Comparison of ENCODE assay signal across 1 cellular context in the genomic region with DNA sequence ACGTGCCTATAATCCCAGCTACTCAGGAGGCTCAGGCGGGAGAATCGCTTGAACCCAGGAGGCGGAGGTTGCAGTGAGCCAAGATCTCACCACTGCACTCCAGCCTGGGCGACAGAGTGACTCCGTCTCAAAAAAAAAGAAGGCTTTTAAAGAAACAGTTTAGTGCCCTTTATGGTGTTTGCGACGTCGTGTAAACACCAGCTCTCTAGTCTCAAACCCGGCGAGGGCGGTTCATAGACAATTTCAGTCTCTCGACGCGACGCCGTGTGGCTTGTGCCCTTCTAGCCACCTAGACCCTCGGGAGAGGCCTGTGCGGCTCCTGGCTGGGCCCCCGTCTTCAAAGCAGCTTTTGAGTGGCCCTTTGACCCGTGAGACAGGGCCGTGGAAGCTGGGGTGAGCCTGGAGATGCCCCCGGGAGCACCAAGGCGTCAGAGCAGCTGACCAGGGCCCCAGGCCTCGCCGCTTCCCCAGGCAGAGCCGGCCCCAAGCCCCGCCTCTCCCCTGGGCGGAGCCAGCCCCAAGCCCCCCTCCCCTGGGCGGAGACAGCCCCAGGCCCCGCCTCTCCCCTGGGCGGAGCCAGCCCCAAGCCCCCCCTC.
TF ChIP-seq lines count a peak whose summit lies in the region.

No MANE protein-coding gene starts in this region.

TF ChIP-seq in HepG2, 621 proteins besides CTCF, POLR2A, EP300 and RAD21 (continued from another document and continues in another):
- no peak for TF ChIP-seq ZNF670 (CRISPR knock-in tag; IDR thresholded peaks at IDR 0.05; ENCODE audit: borderline replicate concordance)
- peak; percentile 63; the same call in 1 of the 2 replicates for TF ChIP-seq ZNF615 (CRISPR knock-in tag; IDR thresholded peaks at IDR 0.05; ENCODE audit: borderline replicate concordance)
- TF ChIP-seq PHF8 (CRISPR knock-in tag; IDR thresholded peaks at IDR 0.05), result peak; percentile 64
- TF ChIP-seq ZFP82 (CRISPR knock-in tag; IDR thresholded peaks at IDR 0.05; ENCODE audit: borderline replicate concordance), result no peak
- TF ChIP-seq MAF1 (CRISPR knock-in tag; IDR thresholded peaks at IDR 0.05; ENCODE audit: borderline replicate concordance), result no peak
- TF ChIP-seq GATAD2A (CRISPR knock-in tag; IDR thresholded peaks at IDR 0.05), result no peak
- no peak for TF ChIP-seq MATR3 (CRISPR knock-in tag; IDR thresholded peaks at IDR 0.05)
- TF ChIP-seq, protein P1, sequence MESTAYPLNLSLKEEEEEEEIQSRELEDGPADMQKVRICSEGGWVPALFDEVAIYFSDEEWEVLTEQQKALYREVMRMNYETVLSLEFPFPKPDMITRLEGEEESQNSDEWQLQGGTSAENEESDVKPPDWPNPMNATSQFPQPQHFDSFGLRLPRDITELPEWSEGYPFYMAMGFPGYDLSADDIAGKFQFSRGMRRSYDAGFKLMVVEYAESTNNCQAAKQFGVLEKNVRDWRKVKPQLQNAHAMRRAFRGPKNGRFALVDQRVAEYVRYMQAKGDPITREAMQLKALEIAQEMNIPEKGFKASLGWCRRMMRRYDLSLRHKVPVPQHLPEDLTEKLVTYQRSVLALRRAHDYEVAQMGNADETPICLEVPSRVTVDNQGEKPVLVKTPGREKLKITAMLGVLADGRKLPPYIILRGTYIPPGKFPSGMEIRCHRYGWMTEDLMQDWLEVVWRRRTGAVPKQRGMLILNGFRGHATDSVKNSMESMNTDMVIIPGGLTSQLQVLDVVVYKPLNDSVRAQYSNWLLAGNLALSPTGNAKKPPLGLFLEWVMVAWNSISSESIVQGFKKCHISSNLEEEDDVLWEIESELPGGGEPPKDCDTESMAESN (CRISPR knock-in tag; conservative IDR thresholded peaks at IDR 0.05), result no peak
- 0 out of 2 replicates have a peak, but pooled peaks have one; percentile 49 for TF ChIP-seq ZNF160 (CRISPR knock-in tag; IDR thresholded peaks at IDR 0.05)
- no peak for TF ChIP-seq ZSCAN22 (CRISPR knock-in tag; IDR thresholded peaks at IDR 0.05)
- TF ChIP-seq ZNF335 (CRISPR knock-in tag; IDR thresholded peaks at IDR 0.05), result peak; percentile 48; the same call in 1 of the 2 replicates
- no peak for TF ChIP-seq ZSCAN12 (CRISPR knock-in tag; IDR thresholded peaks at IDR 0.05)
- TF ChIP-seq ZNF124 (CRISPR knock-in tag; IDR thresholded peaks at IDR 0.05), result no peak
- no peak for TF ChIP-seq ZFP1 (CRISPR knock-in tag; IDR thresholded peaks at IDR 0.05)
- TF ChIP-seq POLR2G (IDR thresholded peaks at IDR 0.05; ENCODE audit: low read depth, low read length), result peak; percentile 67
- no peak for TF ChIP-seq FOXA1 (IDR thresholded peaks at IDR 0.05)
- no peak for TF ChIP-seq FOXA1 (CRISPR knock-in tag; IDR thresholded peaks at IDR 0.05)
- TF ChIP-seq HMG20A (CRISPR knock-in tag; IDR thresholded peaks at IDR 0.05; ENCODE audit: borderline replicate concordance), result no peak
- TF ChIP-seq CSRNP2 (CRISPR knock-in tag; conservative IDR thresholded peaks at IDR 0.05; ENCODE audit: low read depth), result no peak
- 0 out of 2 replicates have a peak, but pooled peaks have one; percentile 27 for TF ChIP-seq MEIS1 (CRISPR knock-in tag; IDR thresholded peaks at IDR 0.05; ENCODE audit: borderline replicate concordance)
- TF ChIP-seq, protein P2, sequence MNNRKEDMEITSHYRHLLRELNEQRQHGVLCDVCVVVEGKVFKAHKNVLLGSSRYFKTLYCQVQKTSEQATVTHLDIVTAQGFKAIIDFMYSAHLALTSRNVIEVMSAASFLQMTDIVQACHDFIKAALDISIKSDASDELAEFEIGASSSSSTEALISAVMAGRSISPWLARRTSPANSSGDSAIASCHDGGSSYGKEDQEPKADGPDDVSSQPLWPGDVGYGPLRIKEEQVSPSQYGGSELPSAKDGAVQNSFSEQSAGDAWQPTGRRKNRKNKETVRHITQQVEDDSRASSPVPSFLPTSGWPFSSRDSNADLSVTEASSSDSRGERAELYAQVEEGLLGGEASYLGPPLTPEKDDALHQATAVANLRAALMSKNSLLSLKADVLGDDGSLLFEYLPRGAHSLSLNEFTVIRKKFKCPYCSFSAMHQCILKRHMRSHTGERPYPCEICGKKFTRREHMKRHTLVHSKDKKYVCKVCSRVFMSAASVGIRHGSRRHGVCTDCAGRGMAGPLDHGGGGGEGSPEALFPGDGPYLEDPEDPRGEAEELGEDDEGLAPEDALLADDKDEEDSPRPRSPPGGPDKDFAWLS (CRISPR knock-in tag; IDR thresholded peaks at IDR 0.05; ENCODE audit: borderline replicate concordance), result no peak
- no peak for TF ChIP-seq HIVEP1 (CRISPR knock-in tag; IDR thresholded peaks at IDR 0.05)
- peak; percentile 58; the same call in 1 of the 2 replicates for TF ChIP-seq RNF2 (conservative IDR thresholded peaks at IDR 0.05; ENCODE audit: low read depth)
- no peak for TF ChIP-seq ZNF225 (CRISPR knock-in tag; IDR thresholded peaks at IDR 0.05)
- no peak; the same call in 1 of the 2 replicates for TF ChIP-seq KLF11 (CRISPR knock-in tag; IDR thresholded peaks at IDR 0.05)
- TF ChIP-seq ZNF180 (CRISPR knock-in tag; IDR thresholded peaks at IDR 0.05; ENCODE audit: borderline replicate concordance, low read depth), result no peak
- peak; percentile 59; the same call in 1 of the 2 replicates for TF ChIP-seq BORCS8-MEF2B (CRISPR knock-in tag; IDR thresholded peaks at IDR 0.05)
- TF ChIP-seq SNAPC5 (CRISPR knock-in tag; IDR thresholded peaks at IDR 0.05; ENCODE audit: borderline replicate concordance), result 0 out of 2 replicates have a peak, but pooled peaks have one; percentile 39
- no peak for TF ChIP-seq ZNF367 (CRISPR knock-in tag; IDR thresholded peaks at IDR 0.05; ENCODE audit: borderline replicate concordance)
- no peak for TF ChIP-seq ZNF235 (CRISPR knock-in tag; IDR thresholded peaks at IDR 0.05; ENCODE audit: borderline replicate concordance)
- TF ChIP-seq ZFY (CRISPR knock-in tag; IDR thresholded peaks at IDR 0.05), result peak; percentile 81
- peak; percentile 65; the same call in 1 of the 2 replicates for TF ChIP-seq ZGPAT (CRISPR knock-in tag; IDR thresholded peaks at IDR 0.05)
- TF ChIP-seq ZNF570 (CRISPR knock-in tag; IDR thresholded peaks at IDR 0.05; ENCODE audit: borderline replicate concordance), result no peak
- no peak for TF ChIP-seq XRCC5 (optimal IDR thresholded peaks at IDR 0.05; ENCODE audit: low read length)
- no peak for TF ChIP-seq TAF15 (IDR thresholded peaks at IDR 0.05; ENCODE audit: low read depth, low read length, poor library complexity, severe bottlenecking)
- peak; percentile 57; the same call in 1 of the 2 replicates for TF ChIP-seq YEATS4 (CRISPR knock-in tag; IDR thresholded peaks at IDR 0.05; ENCODE audit: borderline replicate concordance)
- TF ChIP-seq, protein P3, sequence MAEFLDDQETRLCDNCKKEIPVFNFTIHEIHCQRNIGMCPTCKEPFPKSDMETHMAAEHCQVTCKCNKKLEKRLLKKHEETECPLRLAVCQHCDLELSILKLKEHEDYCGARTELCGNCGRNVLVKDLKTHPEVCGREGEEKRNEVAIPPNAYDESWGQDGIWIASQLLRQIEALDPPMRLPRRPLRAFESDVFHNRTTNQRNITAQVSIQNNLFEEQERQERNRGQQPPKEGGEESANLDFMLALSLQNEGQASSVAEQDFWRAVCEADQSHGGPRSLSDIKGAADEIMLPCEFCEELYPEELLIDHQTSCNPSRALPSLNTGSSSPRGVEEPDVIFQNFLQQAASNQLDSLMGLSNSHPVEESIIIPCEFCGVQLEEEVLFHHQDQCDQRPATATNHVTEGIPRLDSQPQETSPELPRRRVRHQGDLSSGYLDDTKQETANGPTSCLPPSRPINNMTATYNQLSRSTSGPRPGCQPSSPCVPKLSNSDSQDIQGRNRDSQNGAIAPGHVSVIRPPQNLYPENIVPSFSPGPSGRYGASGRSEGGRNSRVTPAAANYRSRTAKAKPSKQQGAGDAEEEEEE (CRISPR knock-in tag; IDR thresholded peaks at IDR 0.05; ENCODE audit: borderline replicate concordance), result no peak
- TF ChIP-seq NFE2L2 (IDR thresholded peaks at IDR 0.05; ENCODE audit: low read length), result no peak
- 0 out of 2 replicates have a peak, but pooled peaks have one; percentile 35 for TF ChIP-seq ZNF580 (CRISPR knock-in tag; IDR thresholded peaks at IDR 0.05; ENCODE audit: borderline replicate concordance, low read depth)
- TF ChIP-seq ZNF564 (CRISPR knock-in tag; IDR thresholded peaks at IDR 0.05), result no peak
- TF ChIP-seq ZNF207 (IDR thresholded peaks at IDR 0.05; ENCODE audit: borderline replicate concordance), result no peak
- TF ChIP-seq BCL3 (CRISPR knock-in tag; IDR thresholded peaks at IDR 0.05), result no peak
- no peak for TF ChIP-seq GTF3A (CRISPR knock-in tag; conservative IDR thresholded peaks at IDR 0.05)
- TF ChIP-seq, protein P4, sequence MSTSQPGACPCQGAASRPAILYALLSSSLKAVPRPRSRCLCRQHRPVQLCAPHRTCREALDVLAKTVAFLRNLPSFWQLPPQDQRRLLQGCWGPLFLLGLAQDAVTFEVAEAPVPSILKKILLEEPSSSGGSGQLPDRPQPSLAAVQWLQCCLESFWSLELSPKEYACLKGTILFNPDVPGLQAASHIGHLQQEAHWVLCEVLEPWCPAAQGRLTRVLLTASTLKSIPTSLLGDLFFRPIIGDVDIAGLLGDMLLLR (CRISPR knock-in tag; IDR thresholded peaks at IDR 0.05), result no peak
- TF ChIP-seq, protein P5, sequence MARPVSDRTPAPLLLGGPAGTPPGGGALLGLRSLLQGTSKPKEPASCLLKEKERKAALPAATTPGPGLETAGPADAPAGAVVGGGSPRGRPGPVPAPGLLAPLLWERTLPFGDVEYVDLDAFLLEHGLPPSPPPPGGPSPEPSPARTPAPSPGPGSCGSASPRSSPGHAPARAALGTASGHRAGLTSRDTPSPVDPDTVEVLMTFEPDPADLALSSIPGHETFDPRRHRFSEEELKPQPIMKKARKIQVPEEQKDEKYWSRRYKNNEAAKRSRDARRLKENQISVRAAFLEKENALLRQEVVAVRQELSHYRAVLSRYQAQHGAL (CRISPR knock-in tag; IDR thresholded peaks at IDR 0.05; ENCODE audit: not compliant biosample characterization), result no peak
- TF ChIP-seq ADNP (CRISPR knock-in tag; IDR thresholded peaks at IDR 0.05), result no peak
- TF ChIP-seq ZBTB34 (CRISPR knock-in tag; IDR thresholded peaks at IDR 0.05), result no peak
- 0 out of 2 replicates have a peak, but pooled peaks have one; percentile 35 for TF ChIP-seq BRF2 (CRISPR knock-in tag; IDR thresholded peaks at IDR 0.05)
- TF ChIP-seq SP1 (IDR thresholded peaks at IDR 0.05), result no peak
- TF ChIP-seq SP1 (CRISPR knock-in tag; IDR thresholded peaks at IDR 0.05), result peak; percentile 83
- TF ChIP-seq ERF (CRISPR knock-in tag; IDR thresholded peaks at IDR 0.05), result peak; percentile 57; the same call in 1 of the 2 replicates
- no peak for TF ChIP-seq ZNF3 (CRISPR knock-in tag; IDR thresholded peaks at IDR 0.05)
